22 cellular contexts compared by ENCODE assay signal in the genomic region with DNA sequence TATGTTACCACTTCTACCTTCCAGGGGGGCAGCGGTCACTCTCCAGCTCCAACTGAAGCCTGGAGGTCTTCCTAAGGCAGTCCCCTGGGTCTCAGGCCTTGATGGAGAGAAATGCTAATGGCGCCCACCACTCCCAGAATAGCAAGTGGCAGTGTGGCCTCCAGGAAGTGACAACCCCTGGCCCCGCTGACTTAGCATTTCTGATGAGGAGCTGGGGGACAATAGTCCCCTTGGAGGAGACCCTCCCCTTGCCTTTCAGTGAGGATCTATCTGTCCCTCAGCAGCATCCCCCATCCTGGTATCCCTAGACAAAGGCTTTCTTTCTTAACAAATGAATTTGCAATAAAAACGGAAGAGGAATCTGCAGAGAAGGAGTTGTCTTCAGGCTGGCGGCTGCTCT.
"Had no signal": no experiment of that assay in that cellular context is flagged by ENCODE, and none has a peak within 500 bp of the region (broad histone marks: within the 10 kb centered on the region; RNA-seq: fewer than 3 reads in every experiment).

No MANE protein-coding gene starts in this region.

- H3K27me3 ChIP-seq: colonic mucosa, gastrocnemius medialis, heart right ventricle, spleen had no signal

- DNase-seq: colonic mucosa; dermis blood vessel endothelial cell; effector CD4-positive, alpha-beta T cell; gastrocnemius medialis; heart right ventricle; hypothalamus; mucosa of descending colon; naive thymus-derived CD8-positive, alpha-beta T cell; retina; spleen; stimulated activated CD4-positive, alpha-beta T cell treated with anti-CD3 and anti-CD28 coated beads, Interleukin-15, amount 100 ng/mL, for 24 hours; stimulated activated CD4-positive, alpha-beta T cell treated with anti-CD3 and anti-CD28 coated beads, Interleukin-1b, Interleukin-23, amount 100 ng/mL, for 48 hours; stimulated activated CD4-positive, alpha-beta T cell treated with anti-CD3 and anti-CD28 coated beads, Interleukin-4, amount 100 ng/mL, for 24 hours; stimulated activated naive B cell treated with anti-CD40 and anti-IgM and Interleukin-4, amounts not matched to agents 10 μg/mL and 1 μg/mL and 100 μg/mL, for 72 hours; stimulated activated naive CD8-positive, alpha-beta T cell treated with anti-CD3 and anti-CD28 coated beads, Interleukin-15, amount 100 ng/mL, for 72 hours; trophoblast cell had no signal

- H2AFZ ChIP-seq: parathyroid adenoma had no signal

- H3K79me2 ChIP-seq: parathyroid adenoma had no signal

- H3K4me3 ChIP-seq: colonic mucosa, gastrocnemius medialis, heart right ventricle, mucosa of descending colon, psoas muscle, spleen had no signal

- FAIRE-seq: islet of Langerhans had no signal

- H3K9me3 ChIP-seq: colonic mucosa, gastrocnemius medialis, mucosa of descending colon, psoas muscle had no signal

- H3K4me1 Mint-ChIP-seq: naive thymus-derived CD8-positive, alpha-beta T cell; stimulated activated naive CD8-positive, alpha-beta T cell treated with anti-CD3 and anti-CD28 coated beads, Interleukin-15, amount 100 ng/mL, for 72 hours had no signal

- H3K4me1 ChIP-seq: colonic mucosa, gastrocnemius medialis, heart right ventricle, parathyroid adenoma, psoas muscle, spleen had no signal

- ATAC-seq: esophagus mucosa; gastrocnemius medialis; heart right ventricle; left lobe of liver; mucosa of descending colon; naive thymus-derived CD8-positive, alpha-beta T cell; psoas muscle; sciatic nerve; stimulated activated naive B cell treated with anti-CD40 and anti-IgM and Interleukin-4, amounts not matched to agents 10 μg/mL and 1 μg/mL and 100 μg/mL, for 72 hours; stimulated activated naive CD8-positive, alpha-beta T cell treated with anti-CD3 and anti-CD28 coated beads, Interleukin-15, amount 100 ng/mL, for 72 hours had no signal

- H3K27me3 Mint-ChIP-seq: naive thymus-derived CD8-positive, alpha-beta T cell; stimulated activated naive B cell treated with anti-CD40 and anti-IgM and Interleukin-4, amounts not matched to agents 10 μg/mL and 1 μg/mL and 100 μg/mL, for 72 hours; stimulated activated naive CD8-positive, alpha-beta T cell treated with anti-CD3 and anti-CD28 coated beads, Interleukin-15, amount 100 ng/mL, for 72 hours had no signal

- H3K4me3 Mint-ChIP-seq: naive thymus-derived CD8-positive, alpha-beta T cell; stimulated activated naive B cell treated with anti-CD40 and anti-IgM and Interleukin-4, amounts not matched to agents 10 μg/mL and 1 μg/mL and 100 μg/mL, for 72 hours; stimulated activated naive CD8-positive, alpha-beta T cell treated with anti-CD3 and anti-CD28 coated beads, Interleukin-15, amount 100 ng/mL, for 72 hours had no signal

- H3K27ac Mint-ChIP-seq: naive thymus-derived CD8-positive, alpha-beta T cell; stimulated activated naive B cell treated with anti-CD40 and anti-IgM and Interleukin-4, amounts not matched to agents 10 μg/mL and 1 μg/mL and 100 μg/mL, for 72 hours had no signal

- H3K27ac ChIP-seq: colonic mucosa, gastrocnemius medialis, heart right ventricle, parathyroid adenoma, psoas muscle, spleen had no signal

- H3K36me3 ChIP-seq: colonic mucosa, gastrocnemius medialis, heart right ventricle, spleen had no signal

- H3K9ac ChIP-seq: parathyroid adenoma had no signal
